ENCODE assay signal across 1 cellular context in genomic region chr10:132987671-132988571, GRCh38.
TF ChIP-seq lines count a peak whose summit lies in the region.

No MANE protein-coding gene starts in this region.

TF ChIP-seq in K562, 482 proteins besides CTCF, POLR2A, EP300 and RAD21 (continued from another document):
- peak; percentile 38; the same call in 1 of the 2 replicates for TF ChIP-seq ZBTB40 (IDR thresholded peaks at IDR 0.05)
- TF ChIP-seq ZBTB40 (CRISPR knock-in tag; IDR thresholded peaks at IDR 0.05) = no peak
- TF ChIP-seq NFE2 (IDR thresholded peaks at IDR 0.05; ENCODE audit: low read depth) = peak; percentile 43; the same call in 1 of the 2 replicates
- no peak for TF ChIP-seq ZNF780A (CRISPR knock-in tag; IDR thresholded peaks at IDR 0.05)
- peak; percentile 74 for TF ChIP-seq GABPA (tag; conservative IDR thresholded peaks at IDR 0.05; ENCODE audit: low read depth)
TF ChIP-seq in K562: peak in this region for 4.
